Comparison of ENCODE assay signal across 9 cellular contexts in genomic region chrX:152821145-152821765, GRCh38. TPM values are rescaled to one million over a fixed set of nuclear protein-coding genes. Genes with fewer than 3 reads are reported as not detected.
DNase-seq lines count a peak whose midpoint lies in the region; ATAC-seq and TF ChIP-seq lines count a peak whose summit lies in the region.
"Had no signal": no experiment of that assay in that cellular context is flagged by ENCODE, and none has a peak within 500 bp of the region (broad histone marks: within the 10 kb centered on the region; RNA-seq: fewer than 3 reads in every experiment).

No MANE protein-coding gene starts in this region.

- no peaks in the 10 kb centered on the region for H3K36me3 ChIP-seq in H7 (replicated peaks; ENCODE audit: control insufficient read depth, insufficient read depth, low read length)
- no peaks in the 10 kb centered on the region for H3K36me3 ChIP-seq in testis (ENCODE audit: low read depth, missing control alignments)

- H3K4me1 ChIP-seq in testis, result no peaks in the 10 kb centered on the region

- H3K9me3 ChIP-seq in testis, result no peaks in the 10 kb centered on the region

- no peak for TF ChIP-seq POLR2A in testis (IDR thresholded peaks at IDR 0.05)

- intact Hi-C loops in testis (cut with DNase I; ENCODE audit: low total_unique reads), result no loop called here

- DNase-seq in DMS153 treated with DMSO at 0.1 percent for 48 hours (lab: John Stamatoyannopoulos, UW; ENCODE audit: unreplicated experiment) (peak; percentile 11), H7 (peak; percentile 40), OCI-M1 (lab: John Stamatoyannopoulos, UW) (peak; percentile 50), testis (peak; percentile 36)

- ATAC-seq in esophagus mucosa (peak; percentile 49), GM18858 (IDR thresholded peaks at IDR 0.05; ENCODE audit: unreplicated experiment) (no peak), HG03354 (IDR thresholded peaks at IDR 0.05; ENCODE audit: poor library complexity, severe bottlenecking, unreplicated experiment) (no peak), HG03280 (IDR thresholded peaks at IDR 0.05; ENCODE audit: unreplicated experiment) (no peak)

- H3K4me3 ChIP-seq in H7 (ENCODE audit: insufficient read depth, low read depth, low read length) (no peak overlapping the region), testis (no peak overlapping the region)

- no peak overlapping the region for H3K27ac ChIP-seq in testis

- peak in 1 of 3 experiments; percentile 32 for TF ChIP-seq CTCF in testis (IDR thresholded peaks at IDR 0.05)

- WGBS in testis, 2 donors, result 63 to 74% methylated on average over 3 of the region's 3 CpGs

- no peaks in the 10 kb centered on the region; the same call in 1 of the 2 replicates for H3K27me3 ChIP-seq in H7 (ENCODE audit: control insufficient read depth, insufficient read depth, low read length)
- H3K27me3 ChIP-seq in testis, result no peaks in the 10 kb centered on the region

RNA-seq across cellular contexts. Expression of gene CETN2, which starts 9.3 kb away (rescaled TPM):
- total RNA-seq in H7 (2014; rRNA removed; shearing (Covaris generic)), result 22.3 and 26.2 TPM in 2 replicates
- total RNA-seq in esophagus mucosa, result 32.4 TPM
- 10 to 100 TPM; 27.0 to 32.4 TPM for total RNA-seq in testis
- polyA plus RNA-seq in testis (ENCODE audit: insufficient read depth, low read depth, low replicate concordance), result 43.8 TPM

RNA-seq across cellular contexts. Expression of gene NSDHL, which starts 9.6 kb away (rescaled TPM):
- 17.2 and 18.0 TPM in 2 replicates for total RNA-seq in H7 (2014; rRNA removed; shearing (Covaris generic))
- total RNA-seq in esophagus mucosa (47.4 TPM), testis (10 to 100 TPM; 14.6 to 17.9 TPM)
- polyA plus RNA-seq in testis (ENCODE audit: insufficient read depth, low read depth, low replicate concordance), result 20.0 TPM

RNA-seq across cellular contexts. Expression of gene MAGEA6, which starts 51.8 kb away (rescaled TPM):
- total RNA-seq in H7 (2014; rRNA removed; shearing (Covaris generic)), result not detected in 2 replicates
- not detected for total RNA-seq in esophagus mucosa
- total RNA-seq in testis, result 10 to 100 TPM; 11.0 to 11.3 TPM
- 13.4 TPM for polyA plus RNA-seq in testis (ENCODE audit: insufficient read depth, low read depth, low replicate concordance)
- total RNA-seq: T-helper 1 cell treated with Interleukin-12 subunit alpha and Interleukin-12 subunit beta and Interleukin-4 antibody, amounts not matched to agents 30 ng/mL and 1 ng/mL, for 36 hours had no signal

Comparison
In these comparisons a context has a peak if more than half of its experiments do, and no peak if none do; other contexts are left out.
1. RNA of gene MAGEA6, which starts 51.8 kb away (total RNA-seq): 11.0 to 11.3 TPM in testis; not detected in H7 and not detected in esophagus mucosa (single experiment); every median in the first group is over 10 times any median in the second.
2. Peak in every context shown above with its lines, with median percentiles within 50 percentile points of each other: DNase-seq.